Comparison of ENCODE assay signal across 8 cellular contexts in the genomic region with DNA sequence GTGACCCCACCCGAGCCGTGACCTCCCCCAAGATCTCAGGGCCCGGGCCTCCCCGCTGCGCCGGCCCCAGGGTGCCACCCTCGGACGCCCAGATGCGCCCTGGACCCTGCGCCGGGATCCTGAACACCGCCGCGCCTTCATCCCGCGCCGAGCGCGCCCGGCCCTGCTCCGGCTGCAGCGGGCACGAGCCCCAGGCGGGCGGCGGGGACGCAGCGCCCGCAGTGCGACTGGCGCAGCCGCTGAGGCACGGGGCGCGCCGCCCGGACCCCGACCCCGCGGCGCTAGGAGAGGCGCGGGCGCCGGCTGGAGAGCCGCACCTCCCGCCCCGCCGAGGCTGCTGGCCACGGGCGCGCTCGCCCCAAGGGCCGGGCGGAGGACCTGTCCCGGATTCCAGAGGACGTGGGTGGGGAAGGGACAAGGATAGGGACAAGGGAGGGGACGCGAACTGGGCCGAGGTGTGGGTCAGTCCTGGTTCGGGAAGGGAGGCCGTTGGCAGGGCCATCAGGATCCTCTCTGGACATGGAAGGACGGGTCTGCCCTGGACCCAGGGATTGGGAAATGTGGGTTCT. TPM values are rescaled to one million over a fixed set of nuclear protein-coding genes. Genes with fewer than 3 reads are reported as not detected.
DNase-seq lines count a peak whose midpoint lies in the region; ATAC-seq, FAIRE-seq and TF ChIP-seq lines count a peak whose summit lies in the region.

No MANE protein-coding gene starts in this region.

- peak overlapping the region; percentile 63 to 76 (median 70) for H3K27ac ChIP-seq in esophagus squamous epithelium
- no peak overlapping the region for H3K27ac ChIP-seq in psoas muscle

- no peak for DNase-seq in GM12865 (ENCODE audit: low read depth)
- no peak for DNase-seq in T-helper 2 cell treated with Interferon-gamma antibody and Interleukin-4, amounts not matched to agents 5 μg/mL and 100 μg/mL, for 36 hours (ENCODE audit: low spot score)
- DNase-seq in esophagus squamous epithelium (lab: John Stamatoyannopoulos, UW): no peak
- DNase-seq in psoas muscle: no peak
- no peak for DNase-seq in ecto neural progenitor cell (ENCODE audit: low spot score)
- DNase-seq in kidney tubule cell (ENCODE audit: low spot score): no peak
- no peak for DNase-seq in GM19239 (ENCODE audit: insufficient read length, low spot score)

- TF ChIP-seq POLR2A in esophagus squamous epithelium (IDR thresholded peaks at IDR 0.05): no peak

- no peak for FAIRE-seq in GM19239 (lab: Jason Lieb, UNC)

- H3K4me1 ChIP-seq in esophagus squamous epithelium (peaks cover 39 to 63% (median 39%) of the 10 kb centered on the region in 3 donors), psoas muscle (peaks cover 39% of the 10 kb centered on the region)

- H3K4me1 Mint-ChIP-seq in T-helper 2 cell treated with Interferon-gamma antibody and Interleukin-4, amounts not matched to agents 5 μg/mL and 100 μg/mL, for 36 hours (ENCODE audit: low read depth): peaks cover 43% of the 10 kb centered on the region

- peaks cover 51% of the 10 kb centered on the region for H3K27me3 Mint-ChIP-seq in T-helper 2 cell treated with Interferon-gamma antibody and Interleukin-4, amounts not matched to agents 5 μg/mL and 100 μg/mL, for 36 hours (ENCODE audit: low read depth)

- H3K4me3 ChIP-seq in GM12865 (ENCODE audit: low read depth, low read length): peak overlapping the region; percentile 56
- peak overlapping the region; percentile 46 to 90 (median 67) for H3K4me3 ChIP-seq in esophagus squamous epithelium
- H3K4me3 ChIP-seq in psoas muscle: peak overlapping the region; percentile 75

- no peaks in the 10 kb centered on the region for H3K9me3 Mint-ChIP-seq in T-helper 2 cell treated with Interferon-gamma antibody and Interleukin-4, amounts not matched to agents 5 μg/mL and 100 μg/mL, for 36 hours

- TF ChIP-seq CTCF in GM12865 (IDR thresholded peaks at IDR 0.05; ENCODE audit: insufficient read depth, low read depth, low read length, missing control alignments): no peak
- no peak for TF ChIP-seq CTCF in esophagus squamous epithelium (IDR thresholded peaks at IDR 0.05)
- no peak for TF ChIP-seq CTCF in psoas muscle (IDR thresholded peaks at IDR 0.05)

- H3K9me3 ChIP-seq in esophagus squamous epithelium (no peaks in the 10 kb centered on the region), psoas muscle (no peaks in the 10 kb centered on the region)

- no peaks in the 10 kb centered on the region for H3K36me3 ChIP-seq in esophagus squamous epithelium
- H3K36me3 ChIP-seq in psoas muscle (ENCODE audit: insufficient read depth in 1 of 2, low read depth in 1 of 2): no peaks in the 10 kb centered on the region

- 2% methylated on average over 6 of the region's 63 CpGs for WGBS in esophagus squamous epithelium, 2 donors
- 0 to 1% (median 0%) methylated on average over 47 to 63 of the region's 63 CpGs for WGBS in psoas muscle, 3 donors

- ATAC-seq in psoas muscle: no peak
- ATAC-seq in GM21723 (IDR thresholded peaks at IDR 0.05; ENCODE audit: unreplicated experiment): no peak

- H3K27me3 ChIP-seq in esophagus squamous epithelium (peaks cover 0 to 63% (median 0%) of the 10 kb centered on the region in 4 donors), psoas muscle (ENCODE audit: insufficient read depth in 3 of 3, low read length in 2 of 3) (no peaks in the 10 kb centered on the region)

- H3K36me3 Mint-ChIP-seq in T-helper 2 cell treated with Interferon-gamma antibody and Interleukin-4, amounts not matched to agents 5 μg/mL and 100 μg/mL, for 36 hours (ENCODE audit: low read depth): peaks cover 5% of the 10 kb centered on the region

- no peak overlapping the region for H3K27ac Mint-ChIP-seq in T-helper 2 cell treated with Interferon-gamma antibody and Interleukin-4, amounts not matched to agents 5 μg/mL and 100 μg/mL, for 36 hours

- intact Hi-C loops in esophagus squamous epithelium (cut with DNase I) (loop anchor here (10.0 kb wide), 1 partner anchor 162 kb away; no protein-coding TSS in a partner anchor), psoas muscle (cut with DNase I) (loop anchor here in 1 of 2 donors (5.0 kb wide), 1 partner anchor 175 kb away; the partner anchor contains the start of genes HAUS3 and POLN)

- peak overlapping the region; percentile 89 for H3K4me3 Mint-ChIP-seq in T-helper 2 cell treated with Interferon-gamma antibody and Interleukin-4, amounts not matched to agents 5 μg/mL and 100 μg/mL, for 36 hours

RNA-seq across cellular contexts. Expression of gene ZFYVE28, which starts 1.2 kb away (rescaled TPM):
- total RNA-seq in esophagus squamous epithelium (1 to 10 TPM; 5.1 to 8.5 (median 8.2) TPM), psoas muscle (1 to 10 TPM; 3.4 to 7.7 (median 5.0) TPM)
- 1 to 10 TPM; 1.7 to 2.9 (median 2.1) TPM for polyA plus RNA-seq in psoas muscle

RNA-seq across cellular contexts. Expression of gene CFAP99, which starts 1.5 kb away (rescaled TPM):
- total RNA-seq in esophagus squamous epithelium (under 1 TPM in 1 of 4 donors, not detected in 3; 0.11 TPM), psoas muscle (not detected)
- polyA plus RNA-seq in psoas muscle: under 1 TPM in 2 of 3 donors, not detected in 1; 0.03 TPM

RNA-seq across cellular contexts. Expression of gene RNF4, which starts 51.6 kb away (rescaled TPM):
- total RNA-seq in esophagus squamous epithelium (10 to 100 TPM; 29.6 to 38.1 (median 32.6) TPM), psoas muscle (10 to 100 TPM; 20.1 to 37.7 (median 31.3) TPM)
- 10 to 100 TPM; 18.1 to 50.2 (median 30.7) TPM for polyA plus RNA-seq in psoas muscle
